Comparison of ENCODE assay signal across 1 cellular context in genomic region chr11:67371549-67372231, GRCh38.
TF ChIP-seq lines count a peak whose summit lies in the region.

No MANE protein-coding gene starts in this region.

TF ChIP-seq in K562, 482 proteins besides CTCF, POLR2A, EP300 and RAD21 (continued from another document):
- TF ChIP-seq TAF15 (IDR thresholded peaks at IDR 0.05; ENCODE audit: low read depth, low read length) = 0 out of 2 replicates have a peak, but pooled peaks have one; percentile 39
- peak; percentile 76 for TF ChIP-seq ZNF740 (CRISPR knock-in tag; IDR thresholded peaks at IDR 0.05)
- TF ChIP-seq ZNF740 (tag; IDR thresholded peaks at IDR 0.05) = peak in 1 of 2 experiments; percentile 66; a peak in 2 of 4 replicates
- peak; percentile 87 for TF ChIP-seq THRB (CRISPR knock-in tag; conservative IDR thresholded peaks at IDR 0.05)
- TF ChIP-seq KDM5B (IDR thresholded peaks at IDR 0.05; ENCODE audit: insufficient replicate concordance, low read depth, low read length) = peak; percentile 28
- no peak for TF ChIP-seq NR3C1 (CRISPR knock-in tag; IDR thresholded peaks at IDR 0.05)
- TF ChIP-seq BHLHE40 (IDR thresholded peaks at IDR 0.05; ENCODE audit: low read length) = peak; percentile 94
- peak; percentile 29; the same call in 1 of the 2 replicates for TF ChIP-seq SMARCE1 (IDR thresholded peaks at IDR 0.05)
- 0 out of 2 replicates have a peak, but pooled peaks have one; percentile 39 for TF ChIP-seq ZEB2 (IDR thresholded peaks at IDR 0.05)
- TF ChIP-seq SMC3 (conservative IDR thresholded peaks at IDR 0.05; ENCODE audit: insufficient read depth, low read depth, low read length) = 0 out of 2 replicates have a peak, but pooled peaks have one; percentile 10
